ENCODE assay signal across 8 cellular contexts in the genomic region with DNA sequence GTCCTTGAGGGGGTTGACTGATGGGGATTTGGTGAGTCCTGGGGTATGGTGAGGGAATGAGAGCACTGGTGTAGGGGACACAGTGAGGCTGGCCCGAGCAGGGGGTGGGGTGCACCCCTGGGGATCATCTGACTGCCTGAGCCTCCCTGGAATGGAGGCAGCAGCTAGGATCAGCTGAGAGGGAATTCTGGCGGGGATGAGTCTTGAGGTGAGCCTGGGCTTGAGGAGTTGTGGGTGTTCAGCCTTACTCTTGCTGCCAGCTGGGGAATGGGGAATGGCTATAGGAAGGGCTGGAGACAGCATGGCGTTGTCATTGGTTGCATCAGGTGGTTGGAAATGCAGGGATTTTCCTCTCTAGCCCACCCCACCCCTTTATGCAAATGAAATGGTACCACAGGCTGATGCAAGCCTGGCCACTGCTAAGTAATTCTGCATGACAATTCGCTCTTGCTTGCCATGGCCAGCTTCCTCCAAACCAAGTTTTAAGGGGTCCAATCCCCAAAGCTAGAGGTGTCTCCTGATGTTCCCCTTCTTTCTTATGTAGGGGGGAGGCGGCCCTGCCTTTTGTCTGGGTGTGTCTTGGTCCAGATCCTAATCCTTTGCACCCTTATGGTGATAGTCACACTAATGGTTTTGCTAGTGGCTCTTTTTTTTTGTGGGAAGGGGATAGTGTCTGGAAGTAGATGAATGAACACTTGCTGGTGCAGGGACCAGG. TPM values are rescaled to one million over a fixed set of nuclear protein-coding genes. Genes with fewer than 3 reads are reported as not detected.
A peak's percentile ranks its signal among the peaks of the same experiment; 100 is the strongest.
DNase-seq lines count a peak whose midpoint lies in the region; ATAC-seq and TF ChIP-seq lines count a peak whose summit lies in the region.

No MANE protein-coding gene starts in this region.

- peak overlapping the region; percentile 74 for H3K4me3 Mint-ChIP-seq in activated naive CD8-positive, alpha-beta T cell treated with anti-CD3 and anti-CD28 coated beads, Interleukin-2, amount 50 U/mL, for 24 hours

- H3K18ac ChIP-seq in mesenchymal stem cell (ENCODE audit: low read depth in 1 of 2, low read length in 2 of 2), result peak overlapping the region; percentile 4 to 60

- H3K4me1 ChIP-seq in KMS-11 (ENCODE audit: low read depth, poor library complexity, severe bottlenecking) (peaks cover 83% of the 10 kb centered on the region), mesenchymal stem cell (ENCODE audit: control insufficient read depth, insufficient read depth, low read depth, low read length) (peaks cover 55% of the 10 kb centered on the region)

- H3K27ac Mint-ChIP-seq in activated naive CD8-positive, alpha-beta T cell treated with anti-CD3 and anti-CD28 coated beads, Interleukin-2, amount 50 U/mL, for 24 hours, result peak overlapping the region; percentile 100

- peak overlapping the region; percentile 89 for H3K4me2 ChIP-seq in KMS-11
- peak overlapping the region; percentile 5 for H3K4me2 ChIP-seq in mesenchymal stem cell (ENCODE audit: low read length, poor library complexity, severe bottlenecking)

- DNase-seq in activated T-cell treated with anti-CD3 and anti-CD28 coated beads for 48 hours (ENCODE audit: low read depth) (peak; percentile 36), activated T-cell treated with anti-CD3 and anti-CD28 coated beads for 4 hours (no peak), mesenchymal stem cell (peak; percentile 92), NCI-H2171 (lab: John Stamatoyannopoulos, UW) (no peak)
- peak; percentile 68 for DNase-seq in activated naive CD8-positive, alpha-beta T cell treated with anti-CD3 and anti-CD28 coated beads, Interleukin-2, amount 50 U/mL, for 24 hours

- no peak overlapping the region for H3K14ac ChIP-seq in mesenchymal stem cell (ENCODE audit: low read length in 2 of 2)

- H3K9me3 ChIP-seq in mesenchymal stem cell (ENCODE audit: control insufficient read depth, low read length), result no peaks in the 10 kb centered on the region

- H3K79me1 ChIP-seq in mesenchymal stem cell (replicated peaks; ENCODE audit: low read length, poor library complexity, severe bottlenecking), result peaks cover 37% of the 10 kb centered on the region

- H3K4ac ChIP-seq in mesenchymal stem cell (ENCODE audit: low read depth in 1 of 2, low read length in 2 of 2), result peak overlapping the region; percentile 59 to 82

- WGBS in mesenchymal stem cell, result 82% methylated on average over 5 of the region's 5 CpGs

- no peaks in the 10 kb centered on the region for H4K20me1 ChIP-seq in KMS-11 (ENCODE audit: insufficient read depth)

- H3K36me3 ChIP-seq in KMS-11 (ENCODE audit: insufficient read depth), result peaks cover 11% of the 10 kb centered on the region; the same call in 1 of the 2 replicates
- peaks cover 77 to 80% of the 10 kb centered on the region in 2 experiments for H3K36me3 ChIP-seq in mesenchymal stem cell (ENCODE audit: control insufficient read depth in 1 of 2, insufficient read depth in 2 of 2, low read depth in 1 of 2, low read length in 2 of 2)

- H2BK12ac ChIP-seq in mesenchymal stem cell (ENCODE audit: low read length in 2 of 2), result peak overlapping the region; percentile 27 to 57

- H3K9me3 Mint-ChIP-seq in activated naive CD8-positive, alpha-beta T cell treated with anti-CD3 and anti-CD28 coated beads, Interleukin-2, amount 50 U/mL, for 24 hours, result no peaks in the 10 kb centered on the region

- H3K9ac ChIP-seq in KMS-11 (peak overlapping the region; percentile 58; the same call in 1 of the 2 replicates), mesenchymal stem cell (ENCODE audit: low read length) (peak overlapping the region; percentile 91)

- peak overlapping the region; percentile 17 for H2AK5ac ChIP-seq in mesenchymal stem cell (ENCODE audit: low read length, severe bottlenecking)

- H2AFZ ChIP-seq in KMS-11 (ENCODE audit: low read depth), result no peak overlapping the region
- no peak overlapping the region for H2AFZ ChIP-seq in mesenchymal stem cell (ENCODE audit: low read depth, low read length)

- peaks cover 55% of the 10 kb centered on the region for H3K4me1 Mint-ChIP-seq in activated naive CD8-positive, alpha-beta T cell treated with anti-CD3 and anti-CD28 coated beads, Interleukin-2, amount 50 U/mL, for 24 hours

- peak overlapping the region; percentile 76 for H3K27ac ChIP-seq in KMS-11
- peak overlapping the region; percentile 13 for H3K27ac ChIP-seq in mesenchymal stem cell (ENCODE audit: low read length, poor library complexity, severe bottlenecking)

- H4K8ac ChIP-seq in mesenchymal stem cell (ENCODE audit: low read length), result no peak overlapping the region

- H2BK5ac ChIP-seq in mesenchymal stem cell (ENCODE audit: low read depth, low read length, poor library complexity, severe bottlenecking), result no peak overlapping the region

- H3K23ac ChIP-seq in mesenchymal stem cell (ENCODE audit: low read length in 2 of 2), result peak overlapping the region; percentile 3 to 20

- TF ChIP-seq CTCF in KMS-11 (conservative IDR thresholded peaks at IDR 0.05; ENCODE audit: low read depth, low read length), result no peak

- no peak overlapping the region for H3K4me3 ChIP-seq in KMS-11 (IDR thresholded peaks at IDR 0.05; ENCODE audit: insufficient read depth, low read depth, low read length)
- peak overlapping the region in 1 of 2 experiments; percentile 84 for H3K4me3 ChIP-seq in mesenchymal stem cell (ENCODE audit: insufficient read depth in 1 of 2, low read depth in 1 of 2, low read length in 2 of 2)

- H3K27me3 Mint-ChIP-seq in activated naive CD8-positive, alpha-beta T cell treated with anti-CD3 and anti-CD28 coated beads, Interleukin-2, amount 50 U/mL, for 24 hours, result no peaks in the 10 kb centered on the region

- peaks cover 78% of the 10 kb centered on the region for H3K79me2 ChIP-seq in KMS-11 (ENCODE audit: insufficient read depth, low read depth)

- H3K36me3 Mint-ChIP-seq in activated naive CD8-positive, alpha-beta T cell treated with anti-CD3 and anti-CD28 coated beads, Interleukin-2, amount 50 U/mL, for 24 hours (ENCODE audit: low read depth), result peaks cover 71% of the 10 kb centered on the region

- peak; percentile 83 for ATAC-seq in activated naive CD8-positive, alpha-beta T cell treated with anti-CD3 and anti-CD28 coated beads, Interleukin-2, amount 50 U/mL, for 24 hours
- no peak for ATAC-seq in HG02885 (IDR thresholded peaks at IDR 0.05; ENCODE audit: poor library complexity, unreplicated experiment)
- ATAC-seq in HG02840 (IDR thresholded peaks at IDR 0.05; ENCODE audit: low FRiP score, unreplicated experiment), result no peak

- H3K27me3 ChIP-seq in KMS-11 (ENCODE audit: insufficient read depth, low read depth) (no peaks in the 10 kb centered on the region), mesenchymal stem cell (ENCODE audit: control insufficient read depth in 1 of 2, insufficient read depth in 1 of 2, low read length in 2 of 2) (no peaks in the 10 kb centered on the region)

- H2BK120ac ChIP-seq in mesenchymal stem cell (ENCODE audit: low read depth, low read length), result peak overlapping the region; percentile 67

- H4K91ac ChIP-seq in mesenchymal stem cell (ENCODE audit: low read length), result peak overlapping the region; percentile 78

- H2BK15ac ChIP-seq in mesenchymal stem cell (ENCODE audit: low read depth, poor library complexity, severe bottlenecking), result no peak overlapping the region

RNA-seq across cellular contexts. Expression of a gene that starts 7.5 kb away (rescaled TPM):
- polyA plus RNA-seq in mesenchymal stem cell (2013, experiment 1 of 2), result 172 TPM
- 169 TPM for polyA plus RNA-seq in mesenchymal stem cell (2013, experiment 2 of 2)

RNA-seq across cellular contexts. Expression of a gene that starts 18.1 kb away (rescaled TPM):
- 148 TPM for polyA plus RNA-seq in mesenchymal stem cell (2013, experiment 1 of 2)
- 153 TPM for polyA plus RNA-seq in mesenchymal stem cell (2013, experiment 2 of 2)

RNA-seq across cellular contexts. Expression of a gene that starts 45.6 kb away (rescaled TPM):
- 52.3 TPM for polyA plus RNA-seq in mesenchymal stem cell (2013, experiment 1 of 2)
- polyA plus RNA-seq in mesenchymal stem cell (2013, experiment 2 of 2), result 51.7 TPM

RNA-seq across cellular contexts. Expression of a gene that starts 51.9 kb away (rescaled TPM):
- polyA plus RNA-seq in mesenchymal stem cell (2013, experiment 1 of 2), result 10.8 TPM
- 11.7 TPM for polyA plus RNA-seq in mesenchymal stem cell (2013, experiment 2 of 2)

Comparison
In these comparisons a context has a peak if more than half of its experiments do, and no peak if none do; other contexts are left out.
1. DNase-seq: peak in activated T-cell treated with anti-CD3 and anti-CD28 coated beads for 48 hours (single experiment), activated naive CD8-positive, alpha-beta T cell treated with anti-CD3 and anti-CD28 coated beads, Interleukin-2, amount 50 U/mL, for 24 hours (single experiment) and mesenchymal stem cell (single experiment); none in activated T-cell treated with anti-CD3 and anti-CD28 coated beads for 4 hours (single experiment) and NCI-H2171 (single experiment).